15 cellular contexts compared by ENCODE assay signal in genomic region chr3:69011331-69011730, GRCh38. TPM values are rescaled to one million over a fixed set of nuclear protein-coding genes. Genes with fewer than 3 reads are reported as not detected.
DNase-seq lines count a peak whose midpoint lies in the region; ATAC-seq and TF ChIP-seq lines count a peak whose summit lies in the region.
"Had no signal": no experiment of that assay in that cellular context is flagged by ENCODE, and none has a peak within 500 bp of the region (broad histone marks: within the 10 kb centered on the region; RNA-seq: fewer than 3 reads in every experiment).

No MANE protein-coding gene starts in this region.

- no peaks in the 10 kb centered on the region for H3K9me3 ChIP-seq in CD4-positive, alpha-beta T cell (ENCODE audit: control insufficient read depth, low read length)
- no peaks in the 10 kb centered on the region for H3K9me3 ChIP-seq in esophagus (ENCODE audit: control insufficient read depth in 2 of 2, insufficient read depth in 1 of 2, low read depth in 1 of 2, low read length in 1 of 2)
- H3K9me3 ChIP-seq: testis had no signal

- H3K27ac ChIP-seq in CD4-positive, alpha-beta T cell (ENCODE audit: low read depth, low read length), result no peak overlapping the region
- peak overlapping the region; percentile 13 to 47 for H3K27ac ChIP-seq in esophagus (ENCODE audit: low read depth in 2 of 2, low read length in 1 of 2)
- H3K27ac ChIP-seq: C4-2B had no signal

- intact Hi-C loops in CD4-positive, alpha-beta T cell (cut with DNase I, micrococcal nuclease), result loop anchor here (5.0 to 10.0 kb wide), 3 partner anchors 36 to 293 kb away; partner anchors contain the start of gene TMF1 (in 1 of the 2)

- H3K27me3 Mint-ChIP-seq in CD4-positive, alpha-beta T cell, result no peaks in the 10 kb centered on the region
- no peaks in the 10 kb centered on the region for H3K27me3 Mint-ChIP-seq in nephron progenitor cell (ENCODE audit: low read depth, poor library complexity)

- H3K27me3 ChIP-seq in CD4-positive, alpha-beta T cell (ENCODE audit: control insufficient read depth, insufficient read depth, low read length), result no peaks in the 10 kb centered on the region
- H3K27me3 ChIP-seq in esophagus (ENCODE audit: control insufficient read depth in 1 of 2, insufficient read depth in 2 of 2, low read length in 2 of 2), result no peaks in the 10 kb centered on the region
- H3K27me3 ChIP-seq: testis had no signal

- H3K27ac Mint-ChIP-seq in CD4-positive, alpha-beta T cell, result peak overlapping the region; percentile 16
- peak overlapping the region; percentile 96 for H3K27ac Mint-ChIP-seq in nephron progenitor cell
- H3K27ac Mint-ChIP-seq: activated naive CD4-positive, alpha-beta T cell treated with anti-CD3 and anti-CD28 coated beads, Interleukin-2, amount 50 U/mL, for 72 hours had no signal

- peaks cover 34% of the 10 kb centered on the region for H3K4me1 Mint-ChIP-seq in CD4-positive, alpha-beta T cell (ENCODE audit: low read depth)
- peaks cover 76% of the 10 kb centered on the region for H3K4me1 Mint-ChIP-seq in nephron progenitor cell

- H3K4me1 ChIP-seq in esophagus (ENCODE audit: control insufficient read depth in 2 of 2, insufficient read depth in 2 of 2, low read length in 1 of 2), result peaks cover 0 to 3% of the 10 kb centered on the region in 2 donors

- no peak overlapping the region for H3K4me3 ChIP-seq in esophagus (ENCODE audit: low read depth in 1 of 2, low read length in 2 of 2)
- H3K4me3 ChIP-seq: testis had no signal

- no peaks in the 10 kb centered on the region for H3K36me3 ChIP-seq in esophagus (ENCODE audit: control insufficient read depth in 2 of 2, insufficient read depth in 2 of 2, low read length in 1 of 2)

- no peaks in the 10 kb centered on the region for H3K9me3 Mint-ChIP-seq in CD4-positive, alpha-beta T cell
- H3K9me3 Mint-ChIP-seq in nephron progenitor cell, result no peaks in the 10 kb centered on the region
- H3K9me3 Mint-ChIP-seq: activated naive CD4-positive, alpha-beta T cell treated with anti-CD3 and anti-CD28 coated beads, Interleukin-2, amount 50 U/mL, for 72 hours had no signal

- peak overlapping the region; percentile 80 for H3K4me3 Mint-ChIP-seq in CD4-positive, alpha-beta T cell
- H3K4me3 Mint-ChIP-seq in nephron progenitor cell, result peak overlapping the region; percentile 78

- CTCF ChIA-PET in CD4-positive, alpha-beta T cell (lab: Charles Lee), result no interaction called here

- POLR2A ChIA-PET in CD4-positive, alpha-beta T cell (lab: Charles Lee), result no interaction called here

- peaks cover 19% of the 10 kb centered on the region for H3K36me3 Mint-ChIP-seq in CD4-positive, alpha-beta T cell (ENCODE audit: low read depth)
- H3K36me3 Mint-ChIP-seq in nephron progenitor cell (ENCODE audit: low read depth), result peaks cover 20% of the 10 kb centered on the region

- no peak for ATAC-seq in CD4-positive, alpha-beta T cell (ENCODE audit: poor library complexity)
- ATAC-seq: activated naive CD4-positive, alpha-beta T cell treated with anti-CD3 and anti-CD28 coated beads, Interleukin-2, amount 50 U/mL, for 72 hours; HCT116 had no signal

- 89 to 93% methylated on average over 6 of the region's 6 CpGs for WGBS in esophagus, 2 donors

- no peak for DNase-seq in CD4-positive, alpha-beta T cell
- DNase-seq in MV-4-11 (lab: John Stamatoyannopoulos, UW) (peak; percentile 36), nephron progenitor cell (no peak), NCI-H1417 (lab: John Stamatoyannopoulos, UW) (no peak), NCI-H2029 (lab: John Stamatoyannopoulos, UW) (no peak), NCI-H446 treated with DMSO at 0.1 percent for 48 hours (lab: John Stamatoyannopoulos, UW) (no peak), DMS53 (lab: John Stamatoyannopoulos, UW) (no peak)
- DNase-seq: activated CD4-positive, alpha-beta T cell treated with anti-CD3 and anti-CD28 coated beads for 1 hour; NCI-H345; stimulated activated CD4-positive, alpha-beta T cell treated with anti-CD3 and anti-CD28 coated beads, Interleukin-4, amount 100 ng/mL, for 4 hours had no signal

- TF ChIP-seq CTCF in CD4-positive, alpha-beta T cell (IDR thresholded peaks at IDR 0.05), result no peak
- no peak for TF ChIP-seq CTCF in nephron progenitor cell (IDR thresholded peaks at IDR 0.05)

RNA-seq across cellular contexts. Expression of gene EOGT, which starts 2.2 kb away (rescaled TPM):
- 10 to 100 TPM; 13.0 to 13.4 TPM for total RNA-seq in CD4-positive, alpha-beta T cell
- polyA plus RNA-seq in esophagus, result 10 to 100 TPM; 13.3 to 28.1 TPM

RNA-seq across cellular contexts. Expression of gene TMF1, which starts 40.8 kb away (rescaled TPM):
- 100 to 1,000 TPM in 1 of 2 experiments, 10 to 100 TPM in 1; 89.0 to 101 TPM for total RNA-seq in CD4-positive, alpha-beta T cell
- polyA plus RNA-seq in esophagus, result 1 to 10 TPM; 6.9 to 7.6 TPM
